ENCODE assay signal across 23 cellular contexts in the genomic region with DNA sequence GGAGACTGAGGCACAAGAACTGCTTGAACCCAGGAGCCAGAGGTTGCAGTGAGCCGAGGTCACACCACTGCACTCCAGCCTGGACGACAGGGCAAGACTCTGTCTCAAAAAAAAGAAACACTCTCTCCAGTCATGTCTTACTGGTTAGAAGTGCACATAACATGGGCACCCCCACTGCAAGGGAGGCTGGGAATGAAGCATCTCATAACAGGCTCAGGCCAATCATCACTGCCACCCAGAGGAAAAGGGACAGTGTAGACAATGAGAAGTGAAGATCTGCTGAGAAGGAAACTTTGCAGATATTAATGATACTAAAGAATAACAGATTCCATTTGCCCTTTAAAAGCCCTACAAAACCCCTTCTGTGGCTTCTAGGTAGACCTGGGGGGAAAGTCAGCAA.
A peak's percentile ranks its signal among the peaks of the same experiment; 100 is the strongest.
DNase-seq lines count a peak whose midpoint lies in the region; ATAC-seq, FAIRE-seq and TF ChIP-seq lines count a peak whose summit lies in the region.
"Had no signal": no experiment of that assay in that cellular context is flagged by ENCODE, and none has a peak within 500 bp of the region (broad histone marks: within the 10 kb centered on the region; RNA-seq: fewer than 3 reads in every experiment).

No MANE protein-coding gene starts in this region.

- H3K4me3 ChIP-seq in right cardiac atrium (ENCODE audit: low read length) (no peak overlapping the region), heart right ventricle (no peak overlapping the region), colonic mucosa (no peak overlapping the region)
- H3K4me3 ChIP-seq: pancreas had no signal

- no peaks in the 10 kb centered on the region for H3K36me3 Mint-ChIP-seq in neural crest cell (ENCODE audit: low read depth)
- H3K36me3 Mint-ChIP-seq in activated naive CD4-positive, alpha-beta T cell treated with anti-CD3 and anti-CD28 coated beads for 36 hours (ENCODE audit: low read depth), result no peaks in the 10 kb centered on the region
- H3K36me3 Mint-ChIP-seq: natural killer cell had no signal

- no peak overlapping the region for H3K4me3 Mint-ChIP-seq in neural crest cell
- H3K4me3 Mint-ChIP-seq in activated naive CD4-positive, alpha-beta T cell treated with anti-CD3 and anti-CD28 coated beads for 36 hours, result no peak overlapping the region
- H3K4me3 Mint-ChIP-seq: activated CD4-positive, alpha-beta memory T cell treated with anti-CD3 and anti-CD28 coated beads, Interleukin-2, amount 10 ng/mL, durations not matched to agents 7 days and 5 days; natural killer cell; T-helper 2 cell treated with Interferon-gamma antibody and Interleukin-4, amounts not matched to agents 5 μg/mL and 100 μg/mL, for 36 hours had no signal

- no peaks in the 10 kb centered on the region for H3K27me3 ChIP-seq in right cardiac atrium (ENCODE audit: control insufficient read depth, insufficient read depth)
- H3K27me3 ChIP-seq in heart right ventricle, result no peaks in the 10 kb centered on the region
- H3K27me3 ChIP-seq in colonic mucosa, result no peaks in the 10 kb centered on the region
- H3K27me3 ChIP-seq: pancreas had no signal

- WGBS in right cardiac atrium, result 90% methylated on average over 2 of the region's 2 CpGs
- WGBS in heart right ventricle, 2 donors, result 81 to 93% methylated on average over 2 of the region's 2 CpGs

- CTCF ChIA-PET in activated naive CD4-positive, alpha-beta T cell treated with anti-CD3 and anti-CD28 coated beads for 36 hours (lab: Charles Lee), result no interaction called here

- H3K9me3 Mint-ChIP-seq in neural crest cell, result no peaks in the 10 kb centered on the region
- H3K9me3 Mint-ChIP-seq in activated naive CD4-positive, alpha-beta T cell treated with anti-CD3 and anti-CD28 coated beads for 36 hours, result no peaks in the 10 kb centered on the region
- H3K9me3 Mint-ChIP-seq: activated CD4-positive, alpha-beta memory T cell treated with anti-CD3 and anti-CD28 coated beads, Interleukin-2, amount 10 ng/mL, durations not matched to agents 7 days and 5 days; natural killer cell; T-helper 2 cell treated with Interferon-gamma antibody and Interleukin-4, amounts not matched to agents 5 μg/mL and 100 μg/mL, for 36 hours had no signal

- intact Hi-C loops in right cardiac atrium (cut with DNase I), result no loop called here
- intact Hi-C loops in heart right ventricle (cut with DNase I), result loop anchor here in 3 of 10 donors (5.0 to 10.0 kb wide), 2 partner anchors 43 to 66 kb away; a partner anchor contains a TSS
- intact Hi-C loops in colonic mucosa (cut with DNase I), result no loop called here
- intact Hi-C loops in activated naive CD4-positive, alpha-beta T cell treated with anti-CD3 and anti-CD28 coated beads for 36 hours (cut with micrococcal nuclease), result no loop called here

- H3K4me1 ChIP-seq in right cardiac atrium (ENCODE audit: control insufficient read depth, insufficient read depth, low read length) (peaks cover 19% of the 10 kb centered on the region), heart right ventricle (peaks cover 18 to 68% (median 57%) of the 10 kb centered on the region in 9 donors), colonic mucosa (peaks cover 61% of the 10 kb centered on the region)

- ATAC-seq in right cardiac atrium, result no peak
- ATAC-seq in heart right ventricle, result no peak
- ATAC-seq: natural killer cell, sciatic nerve had no signal

- TF ChIP-seq CTCF in heart right ventricle (IDR thresholded peaks at IDR 0.05), result no peak
- TF ChIP-seq CTCF in colonic mucosa (IDR thresholded peaks at IDR 0.05), result no peak
- no peak for TF ChIP-seq CTCF in neural crest cell (conservative IDR thresholded peaks at IDR 0.05)

- peak in 2 of 3 donors; percentile 11 to 25 for DNase-seq in right cardiac atrium
- DNase-seq in heart right ventricle, result no peak
- DNase-seq in colonic mucosa, result no peak
- no peak for DNase-seq in neural crest cell (ENCODE audit: low read depth, low spot score)
- DNase-seq in HTR-8/SVneo (ENCODE audit: insufficient read length, low spot score), result no peak
- no peak for DNase-seq in NCI-H1417 (lab: John Stamatoyannopoulos, UW)
- no peak for DNase-seq in stimulated activated CD4-positive, alpha-beta T cell treated with anti-CD3 and anti-CD28 coated beads, Interleukin-1b, Interleukin-23, amount 100 ng/mL, for 48 hours
- no peak for DNase-seq in activated naive CD4-positive, alpha-beta T cell treated with anti-CD3 and anti-CD28 coated beads for 36 hours
- DNase-seq: activated CD4-positive, alpha-beta memory T cell treated with anti-CD3 and anti-CD28 coated beads, Interleukin-2, amount 10 ng/mL, durations not matched to agents 7 days and 5 days; activated naive CD4-positive, alpha-beta T cell treated with anti-CD3 and anti-CD28 coated beads, Interleukin-2, amount 50 U/mL, for 16 hours; cerebellar nuclear complex; effector CD8-positive, alpha-beta T cell; mesendoderm; MV-4-11; natural killer cell; NCI-H1694 treated with DMSO at 0.1 percent for 48 hours; NCI-H526 had no signal

- peak overlapping the region in 1 of 2 donors; percentile 81 for H3K9ac ChIP-seq in colonic mucosa (ENCODE audit: low read depth in 2 of 2, low read length in 2 of 2)
- H3K9ac ChIP-seq: KMS-11 had no signal

- H3K36me3 ChIP-seq in heart right ventricle (peaks cover 0 to 3% (median 0%) of the 10 kb centered on the region in 9 donors), colonic mucosa (no peaks in the 10 kb centered on the region)
- H3K36me3 ChIP-seq: pancreas had no signal

- H3K27me3 Mint-ChIP-seq in neural crest cell (ENCODE audit: low read depth), result peaks cover 8% of the 10 kb centered on the region
- no peaks in the 10 kb centered on the region for H3K27me3 Mint-ChIP-seq in activated naive CD4-positive, alpha-beta T cell treated with anti-CD3 and anti-CD28 coated beads for 36 hours (ENCODE audit: low read depth)
- H3K27me3 Mint-ChIP-seq: activated CD4-positive, alpha-beta memory T cell treated with anti-CD3 and anti-CD28 coated beads, Interleukin-2, amount 10 ng/mL, durations not matched to agents 7 days and 5 days had no signal

- H3K4me1 Mint-ChIP-seq in neural crest cell, result peaks cover 34% of the 10 kb centered on the region
- peaks cover 2% of the 10 kb centered on the region for H3K4me1 Mint-ChIP-seq in activated naive CD4-positive, alpha-beta T cell treated with anti-CD3 and anti-CD28 coated beads for 36 hours (ENCODE audit: low read depth)

- FAIRE-seq in HTR-8/SVneo (lab: Jason Lieb, UNC), result no peak
- FAIRE-seq: astrocyte, GM12891, pancreas had no signal

- H3K9me3 ChIP-seq in right cardiac atrium (ENCODE audit: control insufficient read depth, low read length) (no peaks in the 10 kb centered on the region), heart right ventricle (no peaks in the 10 kb centered on the region), colonic mucosa (no peaks in the 10 kb centered on the region)
- H3K9me3 ChIP-seq: pancreas had no signal

- peak overlapping the region; percentile 15 for H3K27ac ChIP-seq in right cardiac atrium (ENCODE audit: low read length)
- H3K27ac ChIP-seq in heart right ventricle, result peak overlapping the region in 3 of 10 donors; percentile 27 to 72 (median 37)
- H3K27ac ChIP-seq in colonic mucosa, result peak overlapping the region; percentile 90
- H3K27ac ChIP-seq: KMS-11, pancreas had no signal

- peak overlapping the region; percentile 75 for H3K27ac Mint-ChIP-seq in neural crest cell (ENCODE audit: unreplicated experiment)
- H3K27ac Mint-ChIP-seq in activated naive CD4-positive, alpha-beta T cell treated with anti-CD3 and anti-CD28 coated beads for 36 hours, result no peak overlapping the region
- H3K27ac Mint-ChIP-seq: activated CD4-positive, alpha-beta memory T cell treated with anti-CD3 and anti-CD28 coated beads, Interleukin-2, amount 10 ng/mL, durations not matched to agents 7 days and 5 days; T-helper 2 cell treated with Interferon-gamma antibody and Interleukin-4, amounts not matched to agents 5 μg/mL and 100 μg/mL, for 36 hours had no signal

Comparison
In these comparisons a context has a peak if more than half of its experiments do, and no peak if none do; other contexts are left out.
1. DNase-seq: peak in right cardiac atrium (2 of 3); none in heart right ventricle (0 of 2), colonic mucosa (single experiment), neural crest cell (single experiment), HTR-8/SVneo (single experiment), NCI-H1417 (0 of 3), stimulated activated CD4-positive, alpha-beta T cell treated with anti-CD3 and anti-CD28 coated beads, Interleukin-1b, Interleukin-23, amount 100 ng/mL, for 48 hours (single experiment) and activated naive CD4-positive, alpha-beta T cell treated with anti-CD3 and anti-CD28 coated beads for 36 hours (single experiment).